Comparison of ENCODE assay signal across 8 cellular contexts in genomic region chr17:2814499-2815341, GRCh38. TPM values are rescaled to one million over a fixed set of nuclear protein-coding genes. Genes with fewer than 3 reads are reported as not detected.
DNase-seq lines count a peak whose midpoint lies in the region; ATAC-seq lines count a peak whose summit lies in the region.

No MANE protein-coding gene starts in this region.

- DNase-seq in RPMI7951 (ENCODE audit: low read depth), result peak; percentile 45
- peak; percentile 91 for DNase-seq in activated naive CD4-positive, alpha-beta T cell treated with Interleukin-2 at 50 U/mL for 16 hours
- peak; percentile 16 for DNase-seq in renal cortical epithelial cell (ENCODE audit: low read depth)
- DNase-seq in NCI-H1092 (lab: John Stamatoyannopoulos, UW), result no peak

- ATAC-seq in GM21717 (IDR thresholded peaks at IDR 0.05; ENCODE audit: unreplicated experiment) (peak; percentile 52), GM21786 (IDR thresholded peaks at IDR 0.05; ENCODE audit: unreplicated experiment) (no peak), GM21529 (IDR thresholded peaks at IDR 0.05; ENCODE audit: unreplicated experiment) (no peak), HG03095 (IDR thresholded peaks at IDR 0.05; ENCODE audit: unreplicated experiment) (no peak)

RNA-seq across cellular contexts. Expression of gene RAP1GAP2, which starts 18.5 kb away (rescaled TPM):
- 1.2 and 1.3 TPM in 2 replicates for total RNA-seq in RPMI7951 (2014; rRNA removed; shearing (Covaris generic))
- total RNA-seq in renal cortical epithelial cell, result 11.1 and 15.9 TPM in 2 replicates
